ENCODE assay signal across 26 cellular contexts in the genomic region with DNA sequence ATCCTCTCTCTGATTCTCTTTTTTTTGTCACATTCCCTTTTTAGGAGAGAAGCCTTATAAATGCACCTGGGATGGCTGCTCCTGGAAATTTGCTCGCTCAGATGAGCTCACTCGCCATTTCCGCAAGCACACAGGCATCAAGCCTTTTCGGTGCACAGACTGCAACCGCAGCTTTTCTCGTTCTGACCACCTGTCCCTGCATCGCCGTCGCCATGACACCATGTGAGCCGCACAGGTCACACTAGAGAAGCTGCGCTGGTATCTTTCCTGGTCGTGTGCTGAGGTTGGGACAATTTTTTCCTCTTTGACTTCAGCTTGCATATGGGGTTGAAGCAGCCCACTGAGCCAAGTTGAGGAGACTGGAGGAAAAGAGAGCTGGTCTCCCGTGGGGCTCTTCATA.
"Had no signal": no experiment of that assay in that cellular context is flagged by ENCODE, and none has a peak within 500 bp of the region (broad histone marks: within the 10 kb centered on the region; RNA-seq: fewer than 3 reads in every experiment).

No MANE protein-coding gene starts in this region.

- H3K4me3 ChIP-seq: adrenal gland, colonic mucosa, Peyer's patch had no signal

- DNase-seq: activated CD4-positive, alpha-beta T cell treated with anti-CD3 and anti-CD28 coated beads for 48 hours; activated CD4-positive, alpha-beta T cell treated with anti-CD3 and anti-CD28 coated beads, Interleukin-2, amount 50 U/mL, for 4 hours; activated CD4-positive, CD25-positive, alpha-beta regulatory T cell treated with anti-CD3 and anti-CD28 coated beads, Interleukin-2, amount 50 U/mL, for 72 hours; activated CD8-positive, alpha-beta memory T cell treated with anti-CD3 and anti-CD28 coated beads, Interleukin-2, amount 50 U/mL, for 48 hours; activated CD8-positive, alpha-beta T cell treated with anti-CD3 and anti-CD28 coated beads, Interleukin-2, amount 10 ng/mL, durations not matched to agents 7 days and 5 days; activated naive CD4-positive, alpha-beta T cell treated with anti-CD3 and anti-CD28 coated beads, Interleukin-2, amount 50 U/mL, for 16 hours; activated naive CD8-positive, alpha-beta T cell treated with anti-CD3 and anti-CD28 coated beads, Interleukin-2, amount 10 ng/mL, durations not matched to agents 7 days and 5 days; activated T-cell treated with anti-CD3 and anti-CD28 coated beads, Interleukin-2, amount 50 U/mL, for 1 hour; adrenal gland; anterior cingulate cortex; colonic mucosa; MV-4-11; NCI-H1105 treated with DMSO at 0.1 percent for 48 hours; NCI-H1436 treated with DMSO at 0.1 percent for 48 hours; NCI-H1930; NCI-H2171; NCI-H2227 treated with DMSO at 0.1 percent for 48 hours; NCI-H446 treated with DMSO at 0.1 percent for 48 hours; NCI-H524 treated with DMSO at 0.1 percent for 48 hours; Peyer's patch; SIG-M5; T-helper 17 cell; T-helper 9 cell had no signal

- H3K27me3 ChIP-seq: colonic mucosa, Peyer's patch had no signal

- H3K36me3 ChIP-seq: adrenal gland, colonic mucosa, Peyer's patch had no signal

- H3K4me1 ChIP-seq: adrenal gland, colonic mucosa, Peyer's patch had no signal

- ATAC-seq: activated CD8-positive, alpha-beta T cell treated with anti-CD3 and anti-CD28 coated beads, Interleukin-2, amount 10 ng/mL, durations not matched to agents 7 days and 5 days; T-helper 17 cell; WTC11 had no signal

- H3K9me3 ChIP-seq: adrenal gland, colonic mucosa, Peyer's patch had no signal

- H3K27ac ChIP-seq: adrenal gland, colonic mucosa, KMS-11, Peyer's patch, RWPE1 had no signal
